1 cellular context compared by ENCODE assay signal in the genomic region with DNA sequence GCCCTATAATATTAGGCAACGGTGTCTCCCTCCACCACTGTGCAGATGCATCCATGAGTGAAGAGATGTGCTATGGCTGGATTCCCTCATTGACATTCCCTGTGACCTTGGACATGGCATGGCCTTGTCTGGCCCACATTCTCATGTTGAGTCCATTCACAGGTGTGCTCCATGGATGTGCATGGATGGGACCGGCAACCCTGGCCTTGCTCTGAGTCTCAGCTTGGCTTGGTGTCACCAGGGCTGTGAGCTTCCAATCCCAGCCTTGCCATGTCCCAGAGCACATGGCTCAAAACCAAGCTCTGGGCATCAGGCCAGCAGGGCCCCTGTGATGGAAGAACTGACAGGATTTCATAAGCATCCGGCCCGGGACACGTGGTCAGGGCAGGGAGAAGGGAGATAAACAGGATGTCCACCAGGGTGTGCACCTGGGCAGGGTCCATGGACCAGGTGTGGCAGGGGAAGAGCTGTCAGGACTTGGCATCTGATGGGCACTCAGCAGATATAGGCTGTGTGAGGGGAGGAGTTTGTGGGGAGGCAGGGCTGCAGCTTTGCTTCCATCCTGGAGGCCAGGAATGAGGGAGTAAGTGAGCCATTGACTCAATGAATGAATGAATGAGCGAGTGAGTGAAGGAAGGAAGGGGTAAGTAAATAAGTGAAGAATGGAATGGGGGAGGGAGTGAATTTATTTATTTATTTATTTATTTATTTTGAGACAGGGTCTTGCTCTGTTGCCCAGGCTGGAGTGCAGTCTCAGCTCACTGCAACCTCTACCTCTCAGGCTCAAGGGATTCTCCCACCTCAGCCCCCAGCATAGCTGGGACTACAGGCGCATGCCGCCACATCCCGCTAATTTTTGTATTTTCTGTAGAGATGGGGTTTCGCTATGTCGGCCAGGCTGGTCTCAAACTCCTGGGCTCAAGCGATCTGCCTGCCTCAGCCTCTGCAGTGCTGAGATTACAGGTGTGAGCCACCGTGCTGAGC.
A peak's percentile ranks its signal among the peaks of the same experiment; 100 is the strongest.
TF ChIP-seq lines count a peak whose summit lies in the region.

No MANE protein-coding gene starts in this region.

TF ChIP-seq in HepG2, 621 proteins besides CTCF, POLR2A, EP300 and RAD21 (continued from another document and continues in another):
- peak; percentile 100 for TF ChIP-seq ZGPAT (CRISPR knock-in tag; IDR thresholded peaks at IDR 0.05)
- TF ChIP-seq ZBTB33 (CRISPR knock-in tag; IDR thresholded peaks at IDR 0.05) = peak; percentile 97
- TF ChIP-seq MTF1 (CRISPR knock-in tag; IDR thresholded peaks at IDR 0.05) = no peak
- peak; percentile 100 for TF ChIP-seq CBX5 (CRISPR knock-in tag; IDR thresholded peaks at IDR 0.05; ENCODE audit: borderline replicate concordance)
- no peak for TF ChIP-seq MBNL3 (CRISPR knock-in tag; conservative IDR thresholded peaks at IDR 0.05)
- peak; percentile 100 for TF ChIP-seq MXD4 (CRISPR knock-in tag; IDR thresholded peaks at IDR 0.05)
- TF ChIP-seq SOX5 (CRISPR knock-in tag; IDR thresholded peaks at IDR 0.05; ENCODE audit: borderline replicate concordance) = peak; percentile 95
- no peak for TF ChIP-seq ZNF841 (CRISPR knock-in tag; IDR thresholded peaks at IDR 0.05; ENCODE audit: borderline replicate concordance)
- 0 out of 2 replicates have a peak, but pooled peaks have one; percentile 89 for TF ChIP-seq CC2D1A (CRISPR knock-in tag; IDR thresholded peaks at IDR 0.05)
- TF ChIP-seq, protein P1, sequence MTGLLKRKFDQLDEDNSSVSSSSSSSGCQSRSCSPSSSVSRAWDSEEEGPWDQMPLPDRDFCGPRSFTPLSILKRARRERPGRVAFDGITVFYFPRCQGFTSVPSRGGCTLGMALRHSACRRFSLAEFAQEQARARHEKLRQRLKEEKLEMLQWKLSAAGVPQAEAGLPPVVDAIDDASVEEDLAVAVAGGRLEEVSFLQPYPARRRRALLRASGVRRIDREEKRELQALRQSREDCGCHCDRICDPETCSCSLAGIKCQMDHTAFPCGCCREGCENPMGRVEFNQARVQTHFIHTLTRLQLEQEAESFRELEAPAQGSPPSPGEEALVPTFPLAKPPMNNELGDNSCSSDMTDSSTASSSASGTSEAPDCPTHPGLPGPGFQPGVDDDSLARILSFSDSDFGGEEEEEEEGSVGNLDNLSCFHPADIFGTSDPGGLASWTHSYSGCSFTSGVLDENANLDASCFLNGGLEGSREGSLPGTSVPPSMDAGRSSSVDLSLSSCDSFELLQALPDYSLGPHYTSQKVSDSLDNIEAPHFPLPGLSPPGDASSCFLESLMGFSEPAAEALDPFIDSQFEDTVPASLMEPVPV (CRISPR knock-in tag; IDR thresholded peaks at IDR 0.05) = peak; percentile 96; the same call in 1 of the 2 replicates
- peak; percentile 98 for TF ChIP-seq RXRB (CRISPR knock-in tag; IDR thresholded peaks at IDR 0.05; ENCODE audit: borderline replicate concordance)
- TF ChIP-seq ZNF746 (CRISPR knock-in tag; IDR thresholded peaks at IDR 0.05) = peak; percentile 96
- TF ChIP-seq KDM5A (IDR thresholded peaks at IDR 0.05; ENCODE audit: borderline replicate concordance, low read length) = peak; percentile 30; the same call in 1 of the 2 replicates
- peak; percentile 69 for TF ChIP-seq KLF13 (CRISPR knock-in tag; IDR thresholded peaks at IDR 0.05)
- peak; percentile 98 for TF ChIP-seq ZNF710 (CRISPR knock-in tag; IDR thresholded peaks at IDR 0.05; ENCODE audit: borderline replicate concordance)
- TF ChIP-seq PITX1 (CRISPR knock-in tag; IDR thresholded peaks at IDR 0.05) = peak; percentile 94
- TF ChIP-seq ZSCAN9 (CRISPR knock-in tag; IDR thresholded peaks at IDR 0.05; ENCODE audit: borderline replicate concordance) = peak; percentile 100
- TF ChIP-seq ZEB1 (IDR thresholded peaks at IDR 0.05; ENCODE audit: insufficient replicate concordance, low read depth) = peak; percentile 88
- TF ChIP-seq, protein P2, sequence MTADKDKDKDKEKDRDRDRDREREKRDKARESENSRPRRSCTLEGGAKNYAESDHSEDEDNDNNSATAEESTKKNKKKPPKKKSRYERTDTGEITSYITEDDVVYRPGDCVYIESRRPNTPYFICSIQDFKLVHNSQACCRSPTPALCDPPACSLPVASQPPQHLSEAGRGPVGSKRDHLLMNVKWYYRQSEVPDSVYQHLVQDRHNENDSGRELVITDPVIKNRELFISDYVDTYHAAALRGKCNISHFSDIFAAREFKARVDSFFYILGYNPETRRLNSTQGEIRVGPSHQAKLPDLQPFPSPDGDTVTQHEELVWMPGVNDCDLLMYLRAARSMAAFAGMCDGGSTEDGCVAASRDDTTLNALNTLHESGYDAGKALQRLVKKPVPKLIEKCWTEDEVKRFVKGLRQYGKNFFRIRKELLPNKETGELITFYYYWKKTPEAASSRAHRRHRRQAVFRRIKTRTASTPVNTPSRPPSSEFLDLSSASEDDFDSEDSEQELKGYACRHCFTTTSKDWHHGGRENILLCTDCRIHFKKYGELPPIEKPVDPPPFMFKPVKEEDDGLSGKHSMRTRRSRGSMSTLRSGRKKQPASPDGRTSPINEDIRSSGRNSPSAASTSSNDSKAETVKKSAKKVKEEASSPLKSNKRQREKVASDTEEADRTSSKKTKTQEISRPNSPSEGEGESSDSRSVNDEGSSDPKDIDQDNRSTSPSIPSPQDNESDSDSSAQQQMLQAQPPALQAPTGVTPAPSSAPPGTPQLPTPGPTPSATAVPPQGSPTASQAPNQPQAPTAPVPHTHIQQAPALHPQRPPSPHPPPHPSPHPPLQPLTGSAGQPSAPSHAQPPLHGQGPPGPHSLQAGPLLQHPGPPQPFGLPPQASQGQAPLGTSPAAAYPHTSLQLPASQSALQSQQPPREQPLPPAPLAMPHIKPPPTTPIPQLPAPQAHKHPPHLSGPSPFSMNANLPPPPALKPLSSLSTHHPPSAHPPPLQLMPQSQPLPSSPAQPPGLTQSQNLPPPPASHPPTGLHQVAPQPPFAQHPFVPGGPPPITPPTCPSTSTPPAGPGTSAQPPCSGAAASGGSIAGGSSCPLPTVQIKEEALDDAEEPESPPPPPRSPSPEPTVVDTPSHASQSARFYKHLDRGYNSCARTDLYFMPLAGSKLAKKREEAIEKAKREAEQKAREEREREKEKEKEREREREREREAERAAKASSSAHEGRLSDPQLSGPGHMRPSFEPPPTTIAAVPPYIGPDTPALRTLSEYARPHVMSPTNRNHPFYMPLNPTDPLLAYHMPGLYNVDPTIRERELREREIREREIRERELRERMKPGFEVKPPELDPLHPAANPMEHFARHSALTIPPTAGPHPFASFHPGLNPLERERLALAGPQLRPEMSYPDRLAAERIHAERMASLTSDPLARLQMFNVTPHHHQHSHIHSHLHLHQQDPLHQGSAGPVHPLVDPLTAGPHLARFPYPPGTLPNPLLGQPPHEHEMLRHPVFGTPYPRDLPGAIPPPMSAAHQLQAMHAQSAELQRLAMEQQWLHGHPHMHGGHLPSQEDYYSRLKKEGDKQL (CRISPR knock-in tag; IDR thresholded peaks at IDR 0.05; ENCODE audit: low read depth) = peak; percentile 88
- no peak for TF ChIP-seq NONO (IDR thresholded peaks at IDR 0.05)
- TF ChIP-seq NONO (CRISPR knock-in tag; conservative IDR thresholded peaks at IDR 0.05) = peak; percentile 99
- 0 out of 2 replicates have a peak, but pooled peaks have one; percentile 26 for TF ChIP-seq GTF2F1 (IDR thresholded peaks at IDR 0.05; ENCODE audit: low read length)
- peak; percentile 99 for TF ChIP-seq AHR (CRISPR knock-in tag; IDR thresholded peaks at IDR 0.05)
- no peak for TF ChIP-seq HNRNPUL1 (IDR thresholded peaks at IDR 0.05; ENCODE audit: low read depth, low read length)
- TF ChIP-seq KDM4B (CRISPR knock-in tag; IDR thresholded peaks at IDR 0.05) = peak; percentile 99
- no peak for TF ChIP-seq SCMH1 (CRISPR knock-in tag; IDR thresholded peaks at IDR 0.05; ENCODE audit: borderline replicate concordance)
- 0 out of 2 replicates have a peak, but pooled peaks have one; percentile 62 for TF ChIP-seq HMGA1 (CRISPR knock-in tag; conservative IDR thresholded peaks at IDR 0.05)
- no peak for TF ChIP-seq ATF1 (CRISPR knock-in tag; IDR thresholded peaks at IDR 0.05)
- TF ChIP-seq DR1 (CRISPR knock-in tag; IDR thresholded peaks at IDR 0.05) = no peak; the same call in 1 of the 2 replicates
- no peak for TF ChIP-seq NKX3-1 (CRISPR knock-in tag; IDR thresholded peaks at IDR 0.05)
- peak; percentile 97; the same call in 1 of the 2 replicates for TF ChIP-seq ZBTB20 (CRISPR knock-in tag; IDR thresholded peaks at IDR 0.05; ENCODE audit: borderline replicate concordance, low read depth)
- TF ChIP-seq AGO2 (optimal IDR thresholded peaks at IDR 0.05; ENCODE audit: low read depth, low read length) = no peak
- peak; percentile 98; the same call in 1 of the 2 replicates for TF ChIP-seq ZNF713 (CRISPR knock-in tag; IDR thresholded peaks at IDR 0.05)
- peak; percentile 63; the same call in 1 of the 2 replicates for TF ChIP-seq MTERF4 (CRISPR knock-in tag; IDR thresholded peaks at IDR 0.05)
- TF ChIP-seq ZNF383 (CRISPR knock-in tag; IDR thresholded peaks at IDR 0.05; ENCODE audit: borderline replicate concordance) = peak; percentile 97; the same call in 1 of the 2 replicates
- TF ChIP-seq NFE2 (CRISPR knock-in tag; IDR thresholded peaks at IDR 0.05) = peak; percentile 82
- TF ChIP-seq, protein P3, sequence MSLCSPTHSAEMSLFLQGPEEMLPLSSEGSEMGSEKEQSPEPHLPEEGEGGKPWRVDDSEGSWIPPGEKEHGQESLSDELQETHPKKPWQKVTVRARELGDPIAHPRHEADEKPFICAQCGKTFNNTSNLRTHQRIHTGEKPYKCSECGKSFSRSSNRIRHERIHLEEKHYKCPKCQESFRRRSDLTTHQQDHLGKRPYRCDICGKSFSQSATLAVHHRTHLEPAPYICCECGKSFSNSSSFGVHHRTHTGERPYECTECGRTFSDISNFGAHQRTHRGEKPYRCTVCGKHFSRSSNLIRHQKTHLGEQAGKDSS (CRISPR knock-in tag; IDR thresholded peaks at IDR 0.05; ENCODE audit: borderline replicate concordance, low read depth) = peak; percentile 100
- peak; percentile 86 for TF ChIP-seq ZNF3 (CRISPR knock-in tag; IDR thresholded peaks at IDR 0.05)
- TF ChIP-seq CCDC6 (CRISPR knock-in tag; IDR thresholded peaks at IDR 0.05) = peak; percentile 100
- peak; percentile 93; the same call in 1 of the 2 replicates for TF ChIP-seq ZNF337 (CRISPR knock-in tag; IDR thresholded peaks at IDR 0.05; ENCODE audit: borderline replicate concordance, low read depth)
- TF ChIP-seq CCAR2 (optimal IDR thresholded peaks at IDR 0.05; ENCODE audit: low read depth, low read length) = peak; percentile 86
- TF ChIP-seq ZNF563 (CRISPR knock-in tag; IDR thresholded peaks at IDR 0.05) = peak; percentile 81; the same call in 1 of the 2 replicates
- no peak for TF ChIP-seq NR3C1 (CRISPR knock-in tag; IDR thresholded peaks at IDR 0.05)
- peak; percentile 97 for TF ChIP-seq KMT2B (CRISPR knock-in tag; IDR thresholded peaks at IDR 0.05)
- no peak for TF ChIP-seq ZNF446 (CRISPR knock-in tag; IDR thresholded peaks at IDR 0.05)
- TF ChIP-seq, protein P4, sequence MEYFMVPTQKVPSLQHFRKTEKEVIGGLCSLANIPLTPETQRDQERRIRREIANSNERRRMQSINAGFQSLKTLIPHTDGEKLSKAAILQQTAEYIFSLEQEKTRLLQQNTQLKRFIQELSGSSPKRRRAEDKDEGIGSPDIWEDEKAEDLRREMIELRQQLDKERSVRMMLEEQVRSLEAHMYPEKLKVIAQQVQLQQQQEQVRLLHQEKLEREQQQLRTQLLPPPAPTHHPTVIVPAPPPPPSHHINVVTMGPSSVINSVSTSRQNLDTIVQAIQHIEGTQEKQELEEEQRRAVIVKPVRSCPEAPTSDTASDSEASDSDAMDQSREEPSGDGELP (IDR thresholded peaks at IDR 0.05; ENCODE audit: borderline replicate concordance, low read depth) = peak; percentile 84
- TF ChIP-seq ZKSCAN8 (CRISPR knock-in tag; IDR thresholded peaks at IDR 0.05; ENCODE audit: borderline replicate concordance) = peak; percentile 98
- TF ChIP-seq ZNF790 (CRISPR knock-in tag; IDR thresholded peaks at IDR 0.05; ENCODE audit: borderline replicate concordance) = no peak
- TF ChIP-seq ZNF20 (CRISPR knock-in tag; IDR thresholded peaks at IDR 0.05) = no peak
